ENCODE assay signal across 10 cellular contexts in genomic region chr2:55155764-55156221, GRCh38.
DNase-seq lines count a peak whose midpoint lies in the region; ATAC-seq and TF ChIP-seq lines count a peak whose summit lies in the region.
"Had no signal": no experiment of that assay in that cellular context is flagged by ENCODE, and none has a peak within 500 bp of the region (broad histone marks: within the 10 kb centered on the region; RNA-seq: fewer than 3 reads in every experiment).

No MANE protein-coding gene starts in this region.

- no peak for TF ChIP-seq POLR2A in sigmoid colon (IDR thresholded peaks at IDR 0.05)

- ATAC-seq in CD8-positive, alpha-beta T cell: no peak
- ATAC-seq in GM21825 (IDR thresholded peaks at IDR 0.05; ENCODE audit: unreplicated experiment): no peak

- CTCF ChIA-PET in Calu3 (lab: Charles Lee) (interaction anchor here (0.5 to 1.3 kb wide), 2 partner anchors 16 to 19 kb away, joined by 4 to 5 read pairs; no protein-coding TSS in a partner anchor), RWPE1 (lab: Yijun Ruan, JAX) (interaction anchor here (1.2 kb wide), 1 partner anchor 107 kb away, joined by 3 read pairs; no protein-coding TSS in a partner anchor)
- CTCF ChIA-PET in CD8-positive, alpha-beta T cell (lab: Charles Lee): no interaction called here

- no TSS peak for BruUV-seq in Calu3 (replicated peaks; lab: Mats Ljungman, UMichigan)

- H3K9me3 ChIP-seq in SK-N-MC (ENCODE audit: low read depth, low read length): no peaks in the 10 kb centered on the region
- no peaks in the 10 kb centered on the region for H3K9me3 ChIP-seq in sigmoid colon
- no peaks in the 10 kb centered on the region for H3K9me3 ChIP-seq in CD8-positive, alpha-beta T cell (ENCODE audit: low read length)

- H3K36me3 ChIP-seq in SK-N-MC (ENCODE audit: insufficient read depth, low read length) (no peaks in the 10 kb centered on the region), sigmoid colon (no peaks in the 10 kb centered on the region)
- no peaks in the 10 kb centered on the region for H3K36me3 ChIP-seq in CD8-positive, alpha-beta T cell (ENCODE audit: insufficient read depth, low read length)

- peaks cover 0 to 86% (median 84%) of the 10 kb centered on the region in 4 donors for H3K4me1 ChIP-seq in sigmoid colon
- H3K4me1 ChIP-seq in CD8-positive, alpha-beta T cell (ENCODE audit: insufficient read depth, low read length): no peaks in the 10 kb centered on the region

- peak overlapping the region; percentile 25 for H3K27ac Mint-ChIP-seq in Calu3 (ENCODE audit: unreplicated experiment)
- no peak overlapping the region for H3K27ac Mint-ChIP-seq in CD8-positive, alpha-beta T cell

- peaks cover 46% of the 10 kb centered on the region for H3K4me1 Mint-ChIP-seq in Calu3 (ENCODE audit: low read depth, unreplicated experiment)
- peaks cover 5% of the 10 kb centered on the region for H3K4me1 Mint-ChIP-seq in CD8-positive, alpha-beta T cell (ENCODE audit: low read depth)

- H3K27me3 ChIP-seq in sigmoid colon: no peaks in the 10 kb centered on the region
- H3K27me3 ChIP-seq in CD8-positive, alpha-beta T cell (ENCODE audit: insufficient read depth, low read length): no peaks in the 10 kb centered on the region

- H3K9me3 Mint-ChIP-seq in Calu3 (ENCODE audit: low read depth, unreplicated experiment): no peaks in the 10 kb centered on the region
- H3K9me3 Mint-ChIP-seq in CD8-positive, alpha-beta T cell: no peaks in the 10 kb centered on the region

- no peaks in the 10 kb centered on the region for H3K36me3 Mint-ChIP-seq in Calu3 (ENCODE audit: insufficient read depth, unreplicated experiment)
- no peaks in the 10 kb centered on the region for H3K36me3 Mint-ChIP-seq in CD8-positive, alpha-beta T cell

- POLR2A ChIA-PET in RWPE1 (lab: Yijun Ruan, JAX; ENCODE audit: low non-redundant PET): no interaction called here
- POLR2A ChIA-PET in CD8-positive, alpha-beta T cell (lab: Charles Lee): no interaction called here

- 11 to 61% methylated on average over 1 of the region's 1 CpG for WGBS in sigmoid colon, 2 donors

- no peak for TF ChIP-seq EP300 in sigmoid colon (IDR thresholded peaks at IDR 0.05)

- H3K9ac ChIP-seq in SK-N-MC (ENCODE audit: insufficient read length): no peak overlapping the region

- DNase-seq in Calu3: no peak
- no peak for DNase-seq in SK-N-MC (ENCODE audit: low read depth, low spot score)
- DNase-seq in fibroblast of peridontal ligament (ENCODE audit: extremely low read depth): peak; percentile 76
- no peak for DNase-seq in sigmoid colon
- no peak for DNase-seq in activated CD8-positive, alpha-beta memory T cell treated with anti-CD3 and anti-CD28 coated beads for 24 hours
- DNase-seq in RWPE1 (ENCODE audit: low spot score): no peak
- no peak for DNase-seq in CD8-positive, alpha-beta T cell
- DNase-seq: activated naive CD4-positive, alpha-beta T cell treated with Interleukin-2 at 50 U/mL for 16 hours; SHP77 had no signal

- H3K4me3 Mint-ChIP-seq in Calu3 (ENCODE audit: low read depth, unreplicated experiment): no peak overlapping the region
- no peak overlapping the region for H3K4me3 Mint-ChIP-seq in CD8-positive, alpha-beta T cell

- H3K27ac ChIP-seq in SK-N-MC (peak overlapping the region; percentile 59), sigmoid colon (peak overlapping the region; percentile 48 to 80 (median 74)), RWPE1 (no peak overlapping the region)
- no peak overlapping the region for H3K27ac ChIP-seq in CD8-positive, alpha-beta T cell (ENCODE audit: low read depth, low read length)

- no peaks in the 10 kb centered on the region for H3K27me3 Mint-ChIP-seq in Calu3 (ENCODE audit: unreplicated experiment)
- H3K27me3 Mint-ChIP-seq in CD8-positive, alpha-beta T cell (ENCODE audit: low read depth): no peaks in the 10 kb centered on the region

- intact Hi-C loops in Calu3 (cut with micrococcal nuclease; ENCODE audit: unreplicated experiment) (no loop called here), sigmoid colon (cut with DNase I) (loop anchor here (5.0 kb wide), 2 partner anchors 38 to 58 kb away; no protein-coding TSS in a partner anchor)
- intact Hi-C loops in CD8-positive, alpha-beta T cell (cut with DNase I, micrococcal nuclease): no loop called here

- TF ChIP-seq CTCF in Calu3 (IDR thresholded peaks at IDR 0.05; ENCODE audit: unreplicated experiment) (no peak), sigmoid colon (IDR thresholded peaks at IDR 0.05) (no peak), RWPE1 (conservative IDR thresholded peaks at IDR 0.05; ENCODE audit: low read depth) (no peak)
- no peak for TF ChIP-seq CTCF in CD8-positive, alpha-beta T cell (IDR thresholded peaks at IDR 0.05)

- H3K4me3 ChIP-seq in SK-N-MC: peak overlapping the region; percentile 27; the same call in 1 of the 2 replicates
- no peak overlapping the region for H3K4me3 ChIP-seq in sigmoid colon
- no peak overlapping the region for H3K4me3 ChIP-seq in CD8-positive, alpha-beta T cell (ENCODE audit: low read depth, low read length)

Comparison
In these comparisons a context has a peak if more than half of its experiments do, and no peak if none do; other contexts are left out.
1. H3K27ac ChIP-seq: peak in SK-N-MC (single experiment) and sigmoid colon (4 of 4); none in RWPE1 (single experiment) and CD8-positive, alpha-beta T cell (single experiment).